Comparison of ENCODE assay signal across 8 cellular contexts in genomic region chr5:34189246-34189645, GRCh38.
A peak's percentile ranks its signal among the peaks of the same experiment; 100 is the strongest.
DNase-seq lines count a peak whose midpoint lies in the region; ATAC-seq and TF ChIP-seq lines count a peak whose summit lies in the region.
"Not testable (repeated sequence)": the region's sequence is repeated elsewhere in the genome, so short reads cannot be mapped to it uniquely, and the experiment has no call there.

No MANE protein-coding gene starts in this region.

- not testable (repeated sequence) for H3K4me3 Mint-ChIP-seq in activated CD8-positive, alpha-beta T cell treated with anti-CD3 and anti-CD28 coated beads, Interleukin-2, amount 10 ng/mL, durations not matched to agents 7 days and 5 days

- H3K9me3 Mint-ChIP-seq in activated CD8-positive, alpha-beta T cell treated with anti-CD3 and anti-CD28 coated beads, Interleukin-2, amount 10 ng/mL, durations not matched to agents 7 days and 5 days (ENCODE audit: insufficient read depth): not testable (repeated sequence)

- H3K4me1 ChIP-seq in adrenal gland (replicated peaks in 1 of 2); right lobe of liver; ovary (ENCODE audit: insufficient read depth); uterus: not testable (repeated sequence)

- H3K4me1 Mint-ChIP-seq in activated CD8-positive, alpha-beta T cell treated with anti-CD3 and anti-CD28 coated beads, Interleukin-2, amount 10 ng/mL, durations not matched to agents 7 days and 5 days (ENCODE audit: low read depth): not testable (repeated sequence)

- peak overlapping the region; percentile 28 for H3K27ac Mint-ChIP-seq in activated CD8-positive, alpha-beta T cell treated with anti-CD3 and anti-CD28 coated beads, Interleukin-2, amount 10 ng/mL, durations not matched to agents 7 days and 5 days

- 96 to 97% (median 97%) methylated on average over 16 to 20 of the region's 21 CpGs for WGBS in adrenal gland, 4 donors
- 95% methylated on average over 12 of the region's 21 CpGs for WGBS in right lobe of liver (ENCODE audit: insufficient coverage, low coverage, low lambda C conversion rate, missing lambda C conversion rate)
- WGBS in ovary, 3 donors: 96 to 97% (median 97%) methylated on average over 19 to 20 of the region's 21 CpGs

- H3K9me3 ChIP-seq in adrenal gland (replicated peaks in 1 of 3); right lobe of liver; ovary; uterus: not testable (repeated sequence)

- ATAC-seq in activated CD8-positive, alpha-beta T cell treated with anti-CD3 and anti-CD28 coated beads, Interleukin-2, amount 10 ng/mL, durations not matched to agents 7 days and 5 days; right lobe of liver: not testable (repeated sequence)

- not testable (repeated sequence) for H3K4me3 ChIP-seq in adrenal gland, right lobe of liver, ovary, uterus

- not testable (repeated sequence) for H3K27ac ChIP-seq in adrenal gland, right lobe of liver, ovary, uterus

- intact Hi-C loops in adrenal gland (cut with DNase I); cardiac septum (cut with DNase I); right lobe of liver (cut with DNase I); ovary (cut with DNase I); uterus (cut with DNase I; ENCODE audit: low total_unique reads): not testable (repeated sequence)

- H3K36me3 Mint-ChIP-seq in activated CD8-positive, alpha-beta T cell treated with anti-CD3 and anti-CD28 coated beads, Interleukin-2, amount 10 ng/mL, durations not matched to agents 7 days and 5 days (ENCODE audit: low read depth): peaks cover 20% of the 10 kb centered on the region

- not testable (repeated sequence) for H3K27me3 Mint-ChIP-seq in activated CD8-positive, alpha-beta T cell treated with anti-CD3 and anti-CD28 coated beads, Interleukin-2, amount 10 ng/mL, durations not matched to agents 7 days and 5 days (ENCODE audit: low read depth)

- not testable (repeated sequence) for TF ChIP-seq POLR2A in adrenal gland (IDR thresholded peaks at IDR 0.05); right lobe of liver (IDR thresholded peaks at IDR 0.05); ovary (IDR thresholded peaks at IDR 0.05); uterus (IDR thresholded peaks at IDR 0.05)

- DNase-seq in T-helper 2 cell: peak in 3 of 5 experiments; percentile 3 to 25 (median 5)
- peak; percentile 45 for DNase-seq in activated CD8-positive, alpha-beta T cell treated with anti-CD3 and anti-CD28 coated beads, Interleukin-2, amount 10 ng/mL, durations not matched to agents 7 days and 5 days
- DNase-seq in adrenal gland: peak in 4 of 7 donors; percentile 33 to 55 (median 35)
- peak; percentile 88 for DNase-seq in cardiac septum (ENCODE audit: low spot score)
- DNase-seq in right lobe of liver: peak; percentile 47 to 61 (median 48)
- peak; percentile 24 to 62 (median 47) for DNase-seq in ovary
- peak; percentile 28 for DNase-seq in stimulated activated CD8-positive, alpha-beta memory T cell treated with anti-CD3 and anti-CD28 coated beads, Interleukin-4, amount 100 ng/mL, for 48 hours
- peak; percentile 32 to 43 for DNase-seq in uterus

- not testable (repeated sequence) for TF ChIP-seq EP300 in ovary (IDR thresholded peaks at IDR 0.05)

- CTCF ChIA-PET in activated CD8-positive, alpha-beta T cell treated with anti-CD3 and anti-CD28 coated beads, Interleukin-2, amount 10 ng/mL, durations not matched to agents 7 days and 5 days (lab: Charles Lee): not testable (repeated sequence)

- POLR2A ChIA-PET in activated CD8-positive, alpha-beta T cell treated with anti-CD3 and anti-CD28 coated beads, Interleukin-2, amount 10 ng/mL, durations not matched to agents 7 days and 5 days (lab: Charles Lee): not testable (repeated sequence)

- not testable (repeated sequence) for H3K27me3 ChIP-seq in adrenal gland, right lobe of liver, ovary, uterus

- not testable (repeated sequence) for TF ChIP-seq CTCF in adrenal gland (IDR thresholded peaks at IDR 0.05); right lobe of liver (IDR thresholded peaks at IDR 0.05); ovary (IDR thresholded peaks at IDR 0.05); uterus (IDR thresholded peaks at IDR 0.05)

- H3K36me3 ChIP-seq in adrenal gland (replicated peaks in 1 of 2); right lobe of liver; ovary; uterus: not testable (repeated sequence)

Comparison
In these comparisons a context has a peak if more than half of its experiments do, and no peak if none do; other contexts are left out.
1. DNase-seq: peak in every context shown above with its lines; median percentile 88 in cardiac septum; 48 in right lobe of liver; 47 in ovary; 45 in activated CD8-positive, alpha-beta T cell treated with anti-CD3 and anti-CD28 coated beads, Interleukin-2, amount 10 ng/mL, durations not matched to agents 7 days and 5 days; 38 in uterus; 35 in adrenal gland; 28 in stimulated activated CD8-positive, alpha-beta memory T cell treated with anti-CD3 and anti-CD28 coated beads, Interleukin-4, amount 100 ng/mL, for 48 hours; 5 in T-helper 2 cell.